Comparison of ENCODE assay signal across 11 cellular contexts in the genomic region with DNA sequence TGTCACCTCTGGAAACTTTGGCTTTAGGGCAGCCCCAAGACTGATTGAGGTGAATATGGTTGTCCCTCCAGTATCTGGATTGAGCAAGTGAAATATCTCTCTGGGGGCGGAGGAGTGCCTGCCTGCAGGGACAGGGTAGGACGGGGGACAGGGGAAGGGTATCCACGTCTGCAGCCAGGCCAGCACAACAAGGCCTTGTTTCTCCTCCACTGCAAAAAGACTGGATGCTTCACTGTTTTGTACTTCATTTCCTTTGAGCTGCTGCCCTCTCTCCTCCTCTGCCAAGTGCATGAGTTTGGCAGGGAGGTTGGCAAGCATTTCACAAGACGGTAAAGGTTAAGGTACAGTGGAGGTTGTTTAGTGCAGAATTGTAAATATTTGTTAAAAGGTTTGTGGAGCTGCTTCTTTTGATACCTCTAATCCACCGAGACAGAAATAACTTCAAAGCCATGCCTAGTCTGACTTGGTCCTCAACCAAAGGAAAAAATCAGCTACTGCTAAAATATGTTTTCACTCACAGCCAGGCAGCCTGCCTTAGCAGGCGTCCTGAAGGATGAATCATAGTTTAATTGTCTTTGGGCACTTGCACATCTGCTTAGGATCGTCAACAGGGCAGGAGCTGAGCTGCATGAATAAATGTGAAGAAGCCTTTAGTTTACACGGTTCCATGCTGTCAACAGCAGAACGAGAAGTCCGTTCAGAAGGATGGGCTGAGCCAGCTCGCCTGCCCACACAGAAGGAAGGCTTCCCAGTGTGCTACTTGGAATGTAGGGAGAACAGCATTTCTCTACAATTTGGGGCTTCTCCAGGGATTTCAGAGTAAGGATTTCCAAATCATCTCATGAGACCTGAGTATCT.
A peak's percentile ranks its signal among the peaks of the same experiment; 100 is the strongest.
DNase-seq lines count a peak whose midpoint lies in the region; TF ChIP-seq lines count a peak whose summit lies in the region.
"Had no signal": no experiment of that assay in that cellular context is flagged by ENCODE, and none has a peak within 500 bp of the region (broad histone marks: within the 10 kb centered on the region; RNA-seq: fewer than 3 reads in every experiment).

No MANE protein-coding gene starts in this region.

- H3K36me3 ChIP-seq in mammary epithelial cell (ENCODE audit: insufficient read depth, low read length), result no peaks in the 10 kb centered on the region
- H3K36me3 ChIP-seq: thoracic aorta had no signal

- H3K4me1 ChIP-seq in mammary epithelial cell (ENCODE audit: insufficient read depth, low read length), result peaks cover 2% of the 10 kb centered on the region

- H3K4me2 ChIP-seq in mammary epithelial cell (ENCODE audit: insufficient read depth, low read depth, low read length), result no peak overlapping the region

- BruUV-seq in mammary epithelial cell (replicated peaks; lab: Mats Ljungman, UMichigan), result no TSS peak

- H3K27ac ChIP-seq in mammary epithelial cell (ENCODE audit: insufficient read depth, low read depth, low read length), result no peak overlapping the region
- H3K27ac ChIP-seq: thoracic aorta had no signal

- TF ChIP-seq CTCF in AG09319 (IDR thresholded peaks at IDR 0.05; ENCODE audit: low read depth, low read length) (no peak), mammary epithelial cell (conservative IDR thresholded peaks at IDR 0.05 in 1 of 2, IDR thresholded peaks at IDR 0.05 in 1 of 2; ENCODE audit: extremely low read depth in 1 of 2, insufficient read depth in 1 of 2, low read depth in 1 of 2, low read length in 2 of 2) (no peak)

- no peaks in the 10 kb centered on the region for H3K27me3 ChIP-seq in mammary epithelial cell (ENCODE audit: insufficient read depth, low read length)

- DNase-seq in AG09319 (ENCODE audit: extremely low read depth, low read depth) (peak; percentile 14), HPDE6-E6E7 (ENCODE audit: extremely low spot score) (peak; percentile 8), mammary epithelial cell (peak; percentile 48), middle frontal gyrus (ENCODE audit: extremely low spot score, low spot score) (peak; percentile 46), HK-2 (ENCODE audit: unreplicated experiment) (no peak), posterior vena cava (ENCODE audit: low spot score) (no peak)
- DNase-seq in activated CD4-positive, CD25-positive, alpha-beta regulatory T cell treated with anti-CD3 and anti-CD28 coated beads, Interleukin-2, amount 50 U/mL, for 72 hours, result no peak
- DNase-seq in effector CD4-positive, alpha-beta T cell, result no peak
- DNase-seq: naive thymus-derived CD4-positive, alpha-beta T cell; NCI-H2081 treated with DMSO at 0.1 percent for 48 hours had no signal

- no peaks in the 10 kb centered on the region for H3K79me2 ChIP-seq in mammary epithelial cell (ENCODE audit: insufficient read depth, low read length)

- H3K9ac ChIP-seq in mammary epithelial cell (ENCODE audit: insufficient read depth, low read length), result no peak overlapping the region

- no peaks in the 10 kb centered on the region for H4K20me1 ChIP-seq in mammary epithelial cell (ENCODE audit: insufficient read depth, low read length)

- no peak overlapping the region for H3K4me3 ChIP-seq in mammary epithelial cell (replicated peaks in 1 of 3; ENCODE audit: insufficient read depth in 1 of 3, low read depth in 2 of 3, low read length in 3 of 3)
- H3K4me3 ChIP-seq: thoracic aorta had no signal

- CTCF ChIA-PET in mammary epithelial cell (lab: Charles Lee; ENCODE audit: low non-redundant PET), result no interaction called here

- intact Hi-C loops in mammary epithelial cell (cut with micrococcal nuclease) (no loop called here), posterior vena cava (cut with DNase I) (no loop called here)

- H2AFZ ChIP-seq in mammary epithelial cell (ENCODE audit: low read depth, low read length), result peak overlapping the region; percentile 5

- dilution Hi-C loops in mammary epithelial cell (cut with HindIII; ENCODE audit: low sequenced_read_pairs), result no loop called here

- in situ Hi-C loops in mammary epithelial cell (cut with MboI; ENCODE audit: low sequenced_read_pairs in 2 of 2), result no loop called here

- 6% methylated on average over 11 of the region's 11 CpGs for WGBS in mammary epithelial cell (ENCODE audit: low coverage, missing lambda C conversion rate)

- no peaks in the 10 kb centered on the region for H3K9me3 ChIP-seq in mammary epithelial cell (replicated peaks; ENCODE audit: insufficient read depth, low read length)
- H3K9me3 ChIP-seq: thoracic aorta had no signal

Comparison
In these comparisons a context has a peak if more than half of its experiments do, and no peak if none do; other contexts are left out.
1. DNase-seq: peak in AG09319 (single experiment), HPDE6-E6E7 (single experiment), mammary epithelial cell (single experiment) and middle frontal gyrus (single experiment); none in activated CD4-positive, CD25-positive, alpha-beta regulatory T cell treated with anti-CD3 and anti-CD28 coated beads, Interleukin-2, amount 50 U/mL, for 72 hours (single experiment), effector CD4-positive, alpha-beta T cell (single experiment), HK-2 (single experiment) and posterior vena cava (single experiment).